In genomic region chr3:8713901-8714759, GRCh38 we compare ENCODE assay signal across 2 cellular contexts.
TF ChIP-seq lines count a peak whose summit lies in the region.

No MANE protein-coding gene starts in this region.

TF ChIP-seq in A549, 52 proteins besides CTCF, POLR2A, EP300 and RAD21 (continued from another document):
- TF ChIP-seq NR3C1 (IDR thresholded peaks at IDR 0.05): no peak

TF ChIP-seq in H1, 55 proteins besides CTCF, POLR2A, EP300 and RAD21:
- TF ChIP-seq NANOG (IDR thresholded peaks at IDR 0.05; ENCODE audit: insufficient read depth, low read depth, low read length, poor library complexity, severe bottlenecking) (peak; percentile 46), CTBP2 (IDR thresholded peaks at IDR 0.05; ENCODE audit: borderline replicate concordance, insufficient read depth, insufficient read length, low read length) (no peak), ZNF274 (IDR thresholded peaks at IDR 0.05; ENCODE audit: borderline replicate concordance, extremely low read depth, low read length) (peak; percentile 46; the same call in 1 of the 2 replicates), RXRA (IDR thresholded peaks at IDR 0.05; ENCODE audit: insufficient read depth, low read depth, low read length) (0 out of 2 replicates have a peak, but pooled peaks have one; percentile 8), HDAC6 (IDR thresholded peaks at IDR 0.05; ENCODE audit: low read depth, low read length) (peak; percentile 92), SAP30 (IDR thresholded peaks at IDR 0.05; ENCODE audit: insufficient read depth, insufficient replicate concordance, low read length) (no peak), TEAD4 (IDR thresholded peaks at IDR 0.05; ENCODE audit: low read depth, low read length) (peak; percentile 74), EGR1 (IDR thresholded peaks at IDR 0.05; ENCODE audit: borderline replicate concordance, low read depth, low read length) (peak; percentile 83), TAF1 (IDR thresholded peaks at IDR 0.05; ENCODE audit: low read depth, low read length) (no peak), RFX5 (IDR thresholded peaks at IDR 0.05; ENCODE audit: borderline replicate concordance, low read depth, low read length) (no peak), HDAC2 (IDR thresholded peaks at IDR 0.05; ENCODE audit: borderline replicate concordance in 1 of 2, low read depth in 2 of 2, low read length in 2 of 2) (no peak), TCF12 (IDR thresholded peaks at IDR 0.05; ENCODE audit: low read depth, low read length) (peak; percentile 98), GTF2F1 (IDR thresholded peaks at IDR 0.05; ENCODE audit: borderline replicate concordance, low read depth, low read length) (no peak), BCL11A (IDR thresholded peaks at IDR 0.05; ENCODE audit: low read depth in 2 of 2, low read length in 2 of 2) (peak in 1 of 2 experiments; percentile 47), POLR2AphosphoS5 (IDR thresholded peaks at IDR 0.05; ENCODE audit: low read depth, low read length) (peak; percentile 100), MAX (IDR thresholded peaks at IDR 0.05) (peak; percentile 32; the same call in 1 of the 2 replicates), SP1 (IDR thresholded peaks at IDR 0.05; ENCODE audit: low read depth, low read length) (0 out of 2 replicates have a peak, but pooled peaks have one; percentile 25), E2F6 (IDR thresholded peaks at IDR 0.05) (no peak), SRF (IDR thresholded peaks at IDR 0.05; ENCODE audit: low read depth, low read length) (no peak), JUN (IDR thresholded peaks at IDR 0.05; ENCODE audit: low read depth, low read length) (peak; percentile 60; the same call in 1 of the 2 replicates), SIX5 (IDR thresholded peaks at IDR 0.05; ENCODE audit: low read depth, low read length) (no peak), TAF7 (optimal IDR thresholded peaks at IDR 0.05; ENCODE audit: borderline replicate concordance, low read depth, low read length) (no peak), FOSL1 (IDR thresholded peaks at IDR 0.05; ENCODE audit: insufficient read depth, low read depth, low read length) (no peak), ATF2 (IDR thresholded peaks at IDR 0.05; ENCODE audit: low read length) (peak; percentile 58; the same call in 1 of the 2 replicates)
